Comparison of ENCODE assay signal across 9 cellular contexts in genomic region chr17:4639301-4640059, GRCh38. TPM values are rescaled to one million over a fixed set of nuclear protein-coding genes. Genes with fewer than 3 reads are reported as not detected.
DNase-seq lines count a peak whose midpoint lies in the region; ATAC-seq and TF ChIP-seq lines count a peak whose summit lies in the region.
"Not testable (repeated sequence)": the region's sequence is repeated elsewhere in the genome, so short reads cannot be mapped to it uniquely, and the experiment has no call there.
"Had no signal": no experiment of that assay in that cellular context is flagged by ENCODE, and none has a peak within 500 bp of the region (broad histone marks: within the 10 kb centered on the region; RNA-seq: fewer than 3 reads in every experiment).

No MANE protein-coding gene starts in this region.

- H3K27me3 Mint-ChIP-seq in GM23338 (ENCODE audit: insufficient read depth, low read depth, poor library complexity) (peaks cover 80% of the 10 kb centered on the region), T-cell (peaks cover 63 to 83% of the 10 kb centered on the region in 2 donors)
- peaks cover 60% of the 10 kb centered on the region for H3K27me3 Mint-ChIP-seq in activated T-helper 17 cell treated with anti-CD3 and anti-CD28 coated beads, Interleukin-2, amount 50 U/mL, for 72 hours

- ATAC-seq in GM23338 (peak; percentile 78), T-cell (replicated peaks in 1 of 4) (peak; percentile 32 to 79 (median 58)), left lobe of liver (peak; percentile 64)
- ATAC-seq in activated T-helper 17 cell treated with anti-CD3 and anti-CD28 coated beads, Interleukin-2, amount 50 U/mL, for 72 hours (replicated peaks): peak; percentile 44

- H3K4me2 ChIP-seq in GM23338: peak overlapping the region; percentile 77

- not testable (repeated sequence) for H4K20me1 ChIP-seq in GM23338 (replicated peaks; ENCODE audit: insufficient read depth)

- TF ChIP-seq CTCF in C4-2B (conservative IDR thresholded peaks at IDR 0.05): not testable (repeated sequence)
- TF ChIP-seq CTCF in GM23338 (conservative IDR thresholded peaks at IDR 0.05; ENCODE audit: low read depth in 2 of 2): peak; percentile 34 to 57
- TF ChIP-seq CTCF in epithelial cell of esophagus (IDR thresholded peaks at IDR 0.05; ENCODE audit: insufficient read depth, low read depth, low read length, missing control alignments): peak; percentile 6

- H3F3A ChIP-seq in GM23338 (replicated peaks; ENCODE audit: low read depth): not testable (repeated sequence)

- CTCF ChIA-PET in T-cell (lab: Charles Lee): not testable (repeated sequence)

- not testable (repeated sequence) for H3K36me3 Mint-ChIP-seq in GM23338 (ENCODE audit: low read depth); T-cell; activated T-helper 17 cell treated with anti-CD3 and anti-CD28 coated beads, Interleukin-2, amount 50 U/mL, for 72 hours (ENCODE audit: low read depth)

- H3K27me3 ChIP-seq in GM23338 (ENCODE audit: insufficient read depth): peaks cover 79% of the 10 kb centered on the region

- DNase-seq in GM23338 (ENCODE audit: low spot score) (peak; percentile 92), NCI-H2196 (lab: John Stamatoyannopoulos, UW; ENCODE audit: unreplicated experiment) (peak; percentile 35), T-cell (peak in 15 of 34 experiments; percentile 3 to 35 (median 20)), epithelial cell of esophagus (ENCODE audit: low read depth) (peak; percentile 51)
- not testable (repeated sequence) for DNase-seq in left lobe of liver (ENCODE audit: low spot score)
- peak; percentile 6 to 14 (median 12) for DNase-seq in stimulated activated CD4-positive, alpha-beta T cell treated with anti-CD3 and anti-CD28 coated beads, Interleukin-12 subunit alpha, Interleukin-12 subunit beta, amount 100 ng/mL, for 48 hours (ENCODE audit: low read depth in 2 of 3, low spot score in 1 of 3)

- H3K4me3 ChIP-seq in GM23338: peak overlapping the region; percentile 57
- H3K4me3 ChIP-seq in epithelial cell of esophagus (ENCODE audit: low read length): not testable (repeated sequence)

- H3K4me3 Mint-ChIP-seq in GM23338: peak overlapping the region; percentile 71
- peak overlapping the region in 2 of 3 donors; percentile 53 to 59 for H3K4me3 Mint-ChIP-seq in T-cell
- peak overlapping the region; percentile 29 for H3K4me3 Mint-ChIP-seq in activated T-helper 17 cell treated with anti-CD3 and anti-CD28 coated beads, Interleukin-2, amount 50 U/mL, for 72 hours

- not testable (repeated sequence) for H3K79me2 ChIP-seq in GM23338 (replicated peaks; ENCODE audit: insufficient read depth)

- H3K4me1 Mint-ChIP-seq in GM23338: peaks cover 46% of the 10 kb centered on the region
- peaks cover 16 to 33% (median 17%) of the 10 kb centered on the region in 3 donors for H3K4me1 Mint-ChIP-seq in T-cell
- H3K4me1 Mint-ChIP-seq in activated T-helper 17 cell treated with anti-CD3 and anti-CD28 coated beads, Interleukin-2, amount 50 U/mL, for 72 hours: peaks cover 16% of the 10 kb centered on the region

- H3K27ac Mint-ChIP-seq in GM23338; activated T-helper 17 cell treated with anti-CD3 and anti-CD28 coated beads, Interleukin-2, amount 50 U/mL, for 72 hours: not testable (repeated sequence)
- H3K27ac Mint-ChIP-seq in T-cell: peak overlapping the region in 1 of 2 donors; percentile 43

- not testable (repeated sequence) for H3K36me3 ChIP-seq in GM23338 (ENCODE audit: insufficient read depth)

- H3K9me2 ChIP-seq in GM23338 (ENCODE audit: insufficient read depth): not testable (repeated sequence)

- peaks cover 19% of the 10 kb centered on the region for H3K4me1 ChIP-seq in GM23338 (ENCODE audit: insufficient read depth)

- peak overlapping the region; percentile 74 for H3K27ac ChIP-seq in C4-2B
- not testable (repeated sequence) for H3K27ac ChIP-seq in GM23338 (ENCODE audit: low read depth)

- peak overlapping the region; percentile 56; the same call in 1 of the 2 replicates for H2AFZ ChIP-seq in GM23338

- not testable (repeated sequence) for H3K9me3 Mint-ChIP-seq in GM23338; T-cell; activated T-helper 17 cell treated with anti-CD3 and anti-CD28 coated beads, Interleukin-2, amount 50 U/mL, for 72 hours

- POLR2A ChIA-PET in T-cell (lab: Charles Lee): not testable (repeated sequence)

TF ChIP-seq in GM23338, 12 proteins besides CTCF, POLR2A, EP300 and RAD21:
- TF ChIP-seq EZH2 (IDR thresholded peaks at IDR 0.05; ENCODE audit: low read depth, unreplicated experiment): peak; percentile 73

RNA-seq across cellular contexts. Expression of gene ALOX15, which starts 2.0 kb away (rescaled TPM):
- 1.1 and 1.4 TPM in 2 replicates for total RNA-seq in GM23338 (2014; rRNA removed; shearing (Covaris generic))
- 0.28 and 1.2 TPM in 2 replicates for polyA plus RNA-seq in GM23338 (2016; fragmentation: Nextera tagmentation; extraction: Ambion mirVana)
- total RNA-seq in T-cell (under 1 TPM in 1 of 5 donors, not detected in 4; 0.13 TPM), left lobe of liver (0.70 TPM)
- under 1 TPM in 1 of 2 donors, not detected in 1; 0.24 TPM for total RNA-seq in activated T-helper 17 cell treated with anti-CD3 and anti-CD28 coated beads, Interleukin-2, amount 50 U/mL, for 72 hours
- total RNA-seq: activated T-helper 2 cell treated with anti-CD3 and anti-CD28 coated beads, Interferon-gamma antibody, Interleukin-2, Interleukin-4, amounts not matched to agents 10 μg/mL and 5 μg/mL and 100 μg/mL, durations not matched to agents 14 hours and 24 hours and 36 hours had no signal

RNA-seq across cellular contexts. Expression of gene SMTNL2, which starts 55.2 kb away (rescaled TPM):
- total RNA-seq in GM23338 (2014; rRNA removed; shearing (Covaris generic)): 1.7 and 4.3 TPM in 2 replicates
- polyA plus RNA-seq in GM23338 (2016; fragmentation: Nextera tagmentation; extraction: Ambion mirVana): 1.3 and 3.1 TPM in 2 replicates
- total RNA-seq in T-cell (not detected), left lobe of liver (not detected)
- not detected for total RNA-seq in activated T-helper 17 cell treated with anti-CD3 and anti-CD28 coated beads, Interleukin-2, amount 50 U/mL, for 72 hours
- total RNA-seq: activated T-helper 2 cell treated with anti-CD3 and anti-CD28 coated beads, Interferon-gamma antibody, Interleukin-2, Interleukin-4, amounts not matched to agents 10 μg/mL and 5 μg/mL and 100 μg/mL, durations not matched to agents 14 hours and 24 hours and 36 hours had no signal
